In genomic region chr1:203795382-203796222, GRCh38 we compare ENCODE assay signal across 8 cellular contexts. TPM values are rescaled to one million over a fixed set of nuclear protein-coding genes. Genes with fewer than 3 reads are reported as not detected.
DNase-seq lines count a peak whose midpoint lies in the region; TF ChIP-seq lines count a peak whose summit lies in the region.

A gene with protein sequence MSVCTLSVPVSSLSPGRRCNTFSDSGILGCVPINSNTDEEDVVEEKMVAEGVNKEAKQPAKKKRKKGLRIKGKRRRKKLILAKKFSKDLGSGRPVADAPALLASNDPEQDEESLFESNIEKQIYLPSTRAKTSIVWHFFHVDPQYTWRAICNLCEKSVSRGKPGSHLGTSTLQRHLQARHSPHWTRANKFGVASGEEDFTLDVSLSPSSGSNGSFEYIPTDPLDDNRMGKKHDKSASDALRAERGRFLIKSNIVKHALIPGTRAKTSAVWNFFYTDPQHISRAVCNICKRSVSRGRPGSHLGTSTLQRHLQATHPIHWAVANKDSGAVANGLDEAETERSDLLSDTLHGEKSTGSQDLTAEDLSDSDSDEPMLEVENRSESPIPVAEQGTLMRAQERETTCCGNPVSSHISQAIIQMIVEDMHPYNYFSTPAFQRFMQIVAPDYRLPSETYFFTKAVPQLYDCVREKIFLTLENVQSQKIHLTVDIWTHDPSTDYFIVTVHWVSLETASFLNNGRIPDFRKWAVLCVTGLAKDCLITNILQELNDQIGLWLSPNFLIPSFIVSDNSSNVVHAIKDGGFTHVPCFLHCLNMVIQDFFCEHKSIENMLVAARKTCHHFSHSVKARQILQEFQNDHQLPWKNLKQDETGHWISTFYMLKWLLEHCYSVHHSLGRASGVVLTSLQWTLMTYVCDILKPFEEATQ (N-terminal part only) (plus strand): TSS chr1:203795623. CDS start chr1:203797523, 1,900 bp downstream.
ZC3H11A (plus strand) TSS chr1:203795623; CDS start chr1:203817071, 21,448 bp downstream.

- peaks cover 48% of the 10 kb centered on the region for H3K4me1 ChIP-seq in CD8-positive, alpha-beta memory T cell (ENCODE audit: insufficient read depth, low read length)
- H3K4me1 ChIP-seq in effector memory CD4-positive, alpha-beta T cell (ENCODE audit: control insufficient read depth, insufficient read depth, low read length, poor library complexity, severe bottlenecking), result peaks cover 12% of the 10 kb centered on the region

- peak within 1 kb of the TSS; percentile 85 for H3K4me3 ChIP-seq in CD8-positive, alpha-beta memory T cell (ENCODE audit: low read length)
- peak within 1 kb of the TSS; percentile 91 for H3K4me3 ChIP-seq in effector memory CD4-positive, alpha-beta T cell (ENCODE audit: insufficient read depth, low read depth, low read length, poor library complexity, severe bottlenecking)

- peak within 1 kb of the TSS; percentile 91 for H3K27ac ChIP-seq in CD8-positive, alpha-beta memory T cell (ENCODE audit: low read depth, low read length)
- H3K27ac ChIP-seq in effector memory CD4-positive, alpha-beta T cell (ENCODE audit: insufficient read depth, low read length, poor library complexity, severe bottlenecking), result peak within 1 kb of the TSS; percentile 88

- CTCF ChIA-PET in CD8-positive, alpha-beta memory T cell (lab: Charles Lee), result no interaction called here
- CTCF ChIA-PET in activated CD8-positive, alpha-beta memory T cell treated with anti-CD3 and anti-CD28 coated beads for 36 hours (lab: Charles Lee), result no interaction called here

- DNase-seq in CD8-positive, alpha-beta memory T cell, result peak; percentile 97 to 99 (median 98)
- DNase-seq in GM20000 (ENCODE audit: low spot score) (peak; percentile 93), HT-29 (ENCODE audit: low spot score) (peak; percentile 98), NOMO-1 (lab: John Stamatoyannopoulos, UW; ENCODE audit: unreplicated experiment in 2 of 2) (peak; percentile 98 to 99), medulla oblongata (ENCODE audit: extremely low spot score) (peak; percentile 99)
- peak; percentile 94 to 99 (median 99) for DNase-seq in effector memory CD4-positive, alpha-beta T cell
- peak; percentile 98 for DNase-seq in stimulated activated CD8-positive, alpha-beta memory T cell treated with anti-CD3 and anti-CD28 coated beads, Interleukin-12 subunit alpha, Interleukin-12 subunit beta, amount 100 ng/mL, for 1 hour (ENCODE audit: low read depth)

- peaks cover 10% of the 10 kb centered on the region for H3K36me3 ChIP-seq in CD8-positive, alpha-beta memory T cell (ENCODE audit: insufficient read depth, low read length)
- peaks cover 6% of the 10 kb centered on the region for H3K36me3 ChIP-seq in effector memory CD4-positive, alpha-beta T cell (ENCODE audit: control insufficient read depth, insufficient read depth, low read length)

- peak within 1 kb of the TSS; percentile 87 to 99 (median 93) for H3K4me3 Mint-ChIP-seq in CD8-positive, alpha-beta memory T cell

- peak within 1 kb of the TSS; percentile 90 to 100 (median 98) for H3K27ac Mint-ChIP-seq in CD8-positive, alpha-beta memory T cell

- peaks cover 2 to 42% (median 13%) of the 10 kb centered on the region in 3 donors for H3K36me3 Mint-ChIP-seq in CD8-positive, alpha-beta memory T cell

- POLR2A ChIA-PET in CD8-positive, alpha-beta memory T cell (lab: Charles Lee), result no interaction called here
- POLR2A ChIA-PET in activated CD8-positive, alpha-beta memory T cell treated with anti-CD3 and anti-CD28 coated beads for 36 hours (lab: Charles Lee), result no interaction called here

- TF ChIP-seq CTCF in GM20000 (IDR thresholded peaks at IDR 0.05; ENCODE audit: extremely low read depth, missing control alignments), result no peak

- H3K27me3 Mint-ChIP-seq in CD8-positive, alpha-beta memory T cell, result no peaks in the 10 kb centered on the region

- H3K9me3 ChIP-seq in CD8-positive, alpha-beta memory T cell (ENCODE audit: low read length), result no peaks in the 10 kb centered on the region
- H3K9me3 ChIP-seq in effector memory CD4-positive, alpha-beta T cell (ENCODE audit: control insufficient read depth, low read length), result no peaks in the 10 kb centered on the region

- H3K9me3 Mint-ChIP-seq in CD8-positive, alpha-beta memory T cell, result no peaks in the 10 kb centered on the region

- peaks cover 51 to 55% (median 55%) of the 10 kb centered on the region in 3 donors for H3K4me1 Mint-ChIP-seq in CD8-positive, alpha-beta memory T cell

- H3K27me3 ChIP-seq in CD8-positive, alpha-beta memory T cell (ENCODE audit: insufficient read depth, low read length, poor library complexity, severe bottlenecking), result no peaks in the 10 kb centered on the region
- H3K27me3 ChIP-seq in effector memory CD4-positive, alpha-beta T cell (replicated peaks; ENCODE audit: control insufficient read depth, insufficient read depth, low read length, poor library complexity, severe bottlenecking), result no peaks in the 10 kb centered on the region

RNA-seq across cellular contexts. Expression of the first gene that starts in this region (rescaled TPM):
- 10 to 100 TPM; 13.5 to 13.8 TPM for total RNA-seq in CD8-positive, alpha-beta memory T cell
- 0.25 TPM for polyA plus RNA-seq in CD8-positive, alpha-beta memory T cell
- 7.6 and 8.3 TPM in 2 replicates for total RNA-seq in HT-29 (2014; rRNA removed; shearing (Covaris generic))
- 10 to 100 TPM; 14.4 to 14.8 TPM for total RNA-seq in activated CD8-positive, alpha-beta memory T cell treated with anti-CD3 and anti-CD28 coated beads for 36 hours

RNA-seq across cellular contexts. Expression of gene ZC3H11A, which starts in this region (rescaled TPM):
- total RNA-seq in CD8-positive, alpha-beta memory T cell, result 10 to 100 TPM; 87.2 to 92.0 TPM
- polyA plus RNA-seq in CD8-positive, alpha-beta memory T cell, result 46.0 TPM
- 47.9 and 55.5 TPM in 2 replicates for total RNA-seq in HT-29 (2014; rRNA removed; shearing (Covaris generic))
- 10 to 100 TPM; 85.3 to 87.8 TPM for total RNA-seq in activated CD8-positive, alpha-beta memory T cell treated with anti-CD3 and anti-CD28 coated beads for 36 hours

Comparison
In these comparisons a context has a peak if more than half of its experiments do, and no peak if none do; other contexts are left out.
1. Peak in every context shown above with its lines: DNase-seq, H3K4me3 ChIP-seq and H3K27ac ChIP-seq.